Comparison of ENCODE assay signal across 10 cellular contexts in the genomic region with DNA sequence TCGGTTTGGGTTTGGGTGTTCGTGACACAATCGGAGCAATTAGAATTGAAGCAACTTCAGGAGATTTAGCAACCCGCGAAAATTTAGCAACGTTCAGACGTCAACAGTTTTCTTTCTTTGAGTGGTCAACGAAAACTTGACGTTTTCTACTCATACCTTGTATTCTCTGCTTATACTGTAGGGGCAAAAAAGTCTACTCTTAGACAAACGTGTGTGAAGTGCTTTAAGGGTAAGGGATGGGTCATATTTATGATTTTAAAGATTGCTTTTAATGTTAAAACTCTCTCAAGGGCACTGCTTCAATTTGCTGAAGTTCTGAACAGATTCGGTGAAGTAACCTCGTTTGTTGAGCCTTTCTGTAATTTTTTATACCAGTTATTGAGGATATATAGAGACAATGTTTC. TPM values are rescaled to one million over a fixed set of nuclear protein-coding genes. Genes with fewer than 3 reads are reported as not detected.
DNase-seq lines count a peak whose midpoint lies in the region; ATAC-seq, FAIRE-seq and TF ChIP-seq lines count a peak whose summit lies in the region.
"Had no signal": no experiment of that assay in that cellular context is flagged by ENCODE, and none has a peak within 500 bp of the region (broad histone marks: within the 10 kb centered on the region; RNA-seq: fewer than 3 reads in every experiment).

No MANE protein-coding gene starts in this region.

- no peaks in the 10 kb centered on the region for H3K79me2 ChIP-seq in GM23338 (replicated peaks; ENCODE audit: insufficient read depth)

- TF ChIP-seq CTCF in CD14-positive monocyte (IDR thresholded peaks at IDR 0.05) (no peak), GM23338 (conservative IDR thresholded peaks at IDR 0.05; ENCODE audit: low read depth in 2 of 2) (no peak), D721Med (IDR thresholded peaks at IDR 0.05; ENCODE audit: insufficient read depth, missing control alignments) (no peak)

- peak overlapping the region in 1 of 7 donors; percentile 58 for H3K27ac Mint-ChIP-seq in CD14-positive monocyte
- no peak overlapping the region for H3K27ac Mint-ChIP-seq in GM23338
- peak overlapping the region in 1 of 2 donors; percentile 25 for H3K27ac Mint-ChIP-seq in T-cell

- H3F3A ChIP-seq in GM23338 (replicated peaks; ENCODE audit: low read depth) = peaks cover 17% of the 10 kb centered on the region

- peak overlapping the region; percentile 32 to 89 for H3K4me3 Mint-ChIP-seq in CD14-positive monocyte
- peak overlapping the region; percentile 75 for H3K4me3 Mint-ChIP-seq in GM23338
- peak overlapping the region in 2 of 3 donors; percentile 15 to 62 for H3K4me3 Mint-ChIP-seq in T-cell

- H3K4me1 Mint-ChIP-seq in CD14-positive monocyte (peaks cover 46% of the 10 kb centered on the region), GM23338 (peaks cover 44% of the 10 kb centered on the region), T-cell (peaks cover 38 to 42% (median 39%) of the 10 kb centered on the region in 3 donors)

- no peaks in the 10 kb centered on the region for H3K36me3 ChIP-seq in GM23338 (ENCODE audit: insufficient read depth)

- DNase-seq in CD14-positive monocyte (ENCODE audit: low spot score) (no peak), GM23338 (ENCODE audit: low spot score) (no peak), T-cell (no peak), iris pigment epithelial cell (ENCODE audit: low read depth) (peak; percentile 11), GM19239 (ENCODE audit: insufficient read length, low spot score) (no peak), D721Med (ENCODE audit: insufficient read length, low spot score) (no peak), HT-29 (ENCODE audit: low spot score) (no peak), NCI-H226 (no peak)
- DNase-seq: effector CD4-positive, alpha-beta T cell had no signal

- H4K20me1 ChIP-seq in GM23338 (replicated peaks; ENCODE audit: insufficient read depth) = peaks cover under 1% of the 10 kb centered on the region; the same call in 1 of the 2 replicates

- peaks cover 90% of the 10 kb centered on the region for H3K27me3 ChIP-seq in GM23338 (ENCODE audit: insufficient read depth)

- 0 out of 2 replicates have a peak overlapping the region, but pooled peaks have one; percentile 20 for H2AFZ ChIP-seq in GM23338

- CTCF ChIA-PET in T-cell (lab: Charles Lee) = interaction anchor here in 1 of 2 donors (0.6 kb wide), 1 partner anchor 647 kb away, joined by 5 read pairs; no protein-coding TSS in a partner anchor

- H3K4me1 ChIP-seq in GM23338 (ENCODE audit: insufficient read depth) = peaks cover 38% of the 10 kb centered on the region

- H3K27ac ChIP-seq in GM23338 (ENCODE audit: low read depth) = no peak overlapping the region

- intact Hi-C loops in CD14-positive monocyte (cut with micrococcal nuclease) = no loop called here

- peaks cover 0 to 37% (median 26%) of the 10 kb centered on the region in 7 donors for H3K9me3 Mint-ChIP-seq in CD14-positive monocyte
- H3K9me3 Mint-ChIP-seq in GM23338 = peaks cover 7% of the 10 kb centered on the region; the same call in 2 of the 3 replicates
- no peaks in the 10 kb centered on the region for H3K9me3 Mint-ChIP-seq in T-cell

- no peak for FAIRE-seq in GM19239 (lab: Jason Lieb, UNC)
- FAIRE-seq in D721Med (lab: Jason Lieb, UNC) = no peak

- peak overlapping the region; percentile 75 for H3K4me2 ChIP-seq in GM23338

- H3K27me3 Mint-ChIP-seq in CD14-positive monocyte (ENCODE audit: low read depth in 3 of 3) (peaks cover 86 to 91% (median 91%) of the 10 kb centered on the region in 3 donors), GM23338 (ENCODE audit: insufficient read depth, low read depth, poor library complexity) (peaks cover 72% of the 10 kb centered on the region), T-cell (peaks cover 68 to 75% of the 10 kb centered on the region in 2 donors)

- H3K9me2 ChIP-seq in GM23338 (ENCODE audit: insufficient read depth) = no peaks in the 10 kb centered on the region

- ATAC-seq in GM23338 = no peak
- no peak for ATAC-seq in T-cell (replicated peaks in 1 of 4)

- POLR2A ChIA-PET in T-cell (lab: Charles Lee) = interaction anchor here in 1 of 2 donors (0.6 kb wide), 1 partner anchor 1124 kb away, joined by 5 read pairs; no protein-coding TSS in a partner anchor

- peaks cover 15 to 30% of the 10 kb centered on the region in 2 donors for H3K36me3 Mint-ChIP-seq in CD14-positive monocyte
- peaks cover 9% of the 10 kb centered on the region; the same call in 1 of the 3 replicates for H3K36me3 Mint-ChIP-seq in GM23338 (ENCODE audit: low read depth)
- no peaks in the 10 kb centered on the region for H3K36me3 Mint-ChIP-seq in T-cell

- H3K4me3 ChIP-seq in GM23338 = peak overlapping the region; percentile 47

TF ChIP-seq in GM23338, 12 proteins besides CTCF, POLR2A, EP300 and RAD21:
- TF ChIP-seq, protein P1, sequence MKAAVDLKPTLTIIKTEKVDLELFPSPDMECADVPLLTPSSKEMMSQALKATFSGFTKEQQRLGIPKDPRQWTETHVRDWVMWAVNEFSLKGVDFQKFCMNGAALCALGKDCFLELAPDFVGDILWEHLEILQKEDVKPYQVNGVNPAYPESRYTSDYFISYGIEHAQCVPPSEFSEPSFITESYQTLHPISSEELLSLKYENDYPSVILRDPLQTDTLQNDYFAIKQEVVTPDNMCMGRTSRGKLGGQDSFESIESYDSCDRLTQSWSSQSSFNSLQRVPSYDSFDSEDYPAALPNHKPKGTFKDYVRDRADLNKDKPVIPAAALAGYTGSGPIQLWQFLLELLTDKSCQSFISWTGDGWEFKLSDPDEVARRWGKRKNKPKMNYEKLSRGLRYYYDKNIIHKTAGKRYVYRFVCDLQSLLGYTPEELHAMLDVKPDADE (IDR thresholded peaks at IDR 0.05) = no peak
- no peak for TF ChIP-seq CREB1 (CRISPR knock-in tag; IDR thresholded peaks at IDR 0.05; ENCODE audit: low read depth)
- no peak for TF ChIP-seq EZH2phosphoT487 (IDR thresholded peaks at IDR 0.05; ENCODE audit: unreplicated experiment)
- TF ChIP-seq POLR2AphosphoS5 (IDR thresholded peaks at IDR 0.05; ENCODE audit: low read depth) = no peak
- TF ChIP-seq NANOG (IDR thresholded peaks at IDR 0.05; ENCODE audit: borderline replicate concordance) = no peak
- TF ChIP-seq, protein P2, sequence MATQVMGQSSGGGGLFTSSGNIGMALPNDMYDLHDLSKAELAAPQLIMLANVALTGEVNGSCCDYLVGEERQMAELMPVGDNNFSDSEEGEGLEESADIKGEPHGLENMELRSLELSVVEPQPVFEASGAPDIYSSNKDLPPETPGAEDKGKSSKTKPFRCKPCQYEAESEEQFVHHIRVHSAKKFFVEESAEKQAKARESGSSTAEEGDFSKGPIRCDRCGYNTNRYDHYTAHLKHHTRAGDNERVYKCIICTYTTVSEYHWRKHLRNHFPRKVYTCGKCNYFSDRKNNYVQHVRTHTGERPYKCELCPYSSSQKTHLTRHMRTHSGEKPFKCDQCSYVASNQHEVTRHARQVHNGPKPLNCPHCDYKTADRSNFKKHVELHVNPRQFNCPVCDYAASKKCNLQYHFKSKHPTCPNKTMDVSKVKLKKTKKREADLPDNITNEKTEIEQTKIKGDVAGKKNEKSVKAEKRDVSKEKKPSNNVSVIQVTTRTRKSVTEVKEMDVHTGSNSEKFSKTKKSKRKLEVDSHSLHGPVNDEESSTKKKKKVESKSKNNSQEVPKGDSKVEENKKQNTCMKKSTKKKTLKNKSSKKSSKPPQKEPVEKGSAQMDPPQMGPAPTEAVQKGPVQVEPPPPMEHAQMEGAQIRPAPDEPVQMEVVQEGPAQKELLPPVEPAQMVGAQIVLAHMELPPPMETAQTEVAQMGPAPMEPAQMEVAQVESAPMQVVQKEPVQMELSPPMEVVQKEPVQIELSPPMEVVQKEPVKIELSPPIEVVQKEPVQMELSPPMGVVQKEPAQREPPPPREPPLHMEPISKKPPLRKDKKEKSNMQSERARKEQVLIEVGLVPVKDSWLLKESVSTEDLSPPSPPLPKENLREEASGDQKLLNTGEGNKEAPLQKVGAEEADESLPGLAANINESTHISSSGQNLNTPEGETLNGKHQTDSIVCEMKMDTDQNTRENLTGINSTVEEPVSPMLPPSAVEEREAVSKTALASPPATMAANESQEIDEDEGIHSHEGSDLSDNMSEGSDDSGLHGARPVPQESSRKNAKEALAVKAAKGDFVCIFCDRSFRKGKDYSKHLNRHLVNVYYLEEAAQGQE (IDR thresholded peaks at IDR 0.05; ENCODE audit: unreplicated experiment) = no peak
- peak; percentile 69 for TF ChIP-seq EZH2 (IDR thresholded peaks at IDR 0.05; ENCODE audit: low read depth, unreplicated experiment)

RNA-seq across cellular contexts. Expression of a gene that starts 9.5 kb away (rescaled TPM):
- polyA plus RNA-seq in CD14-positive monocyte (not detected), GM23338 (2016; fragmentation: Nextera tagmentation; extraction: Ambion mirVana) (1.1 and 2.2 TPM in 2 replicates)
- total RNA-seq in GM23338 (2014; rRNA removed; shearing (Covaris generic)) = 0.74 and 1.3 TPM in 2 replicates
- total RNA-seq in T-cell = not detected
- 4.6 and 5.6 TPM in 2 replicates for total RNA-seq in HT-29 (2014; rRNA removed; shearing (Covaris generic))
- polyA plus RNA-seq: liver had no signal
